Comparison of ENCODE assay signal across 26 cellular contexts in the genomic region with DNA sequence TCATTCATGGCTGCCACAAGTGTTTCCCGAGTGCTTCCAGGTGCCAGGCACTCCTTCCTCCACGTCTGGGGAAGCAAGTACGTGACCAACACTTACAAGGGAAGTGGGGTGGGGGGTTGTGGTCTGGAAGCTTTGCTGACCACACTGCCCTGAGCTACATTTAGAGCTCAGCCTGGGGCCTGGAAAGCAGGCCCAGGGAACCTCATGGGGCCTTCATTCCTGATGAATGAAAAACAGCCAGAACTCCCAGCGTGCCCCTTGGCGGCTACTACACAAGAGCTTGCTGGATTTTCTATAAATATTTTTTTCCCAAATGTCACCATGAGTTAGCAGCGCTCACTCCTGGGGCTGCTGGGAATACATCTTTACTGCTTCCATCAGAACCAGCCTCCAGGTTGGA.
A peak's percentile ranks its signal among the peaks of the same experiment; 100 is the strongest.
DNase-seq lines count a peak whose midpoint lies in the region; ATAC-seq, FAIRE-seq and TF ChIP-seq lines count a peak whose summit lies in the region.
"Had no signal": no experiment of that assay in that cellular context is flagged by ENCODE, and none has a peak within 500 bp of the region (broad histone marks: within the 10 kb centered on the region; RNA-seq: fewer than 3 reads in every experiment).

No MANE protein-coding gene starts in this region.

- no peaks in the 10 kb centered on the region for H4K20me1 ChIP-seq in astrocyte (ENCODE audit: insufficient read depth, low read length)

- intact Hi-C loops in Right ventricle myocardium inferior (cut with DNase I), result no loop called here
- intact Hi-C loops in cardiac septum (cut with DNase I), result no loop called here
- intact Hi-C loops in body of pancreas (cut with DNase I), result no loop called here

- H2AFZ ChIP-seq in astrocyte (ENCODE audit: low read depth, low read length), result no peak overlapping the region
- H2AFZ ChIP-seq: hepatocyte had no signal

- no peak for DNase-seq in Right ventricle myocardium inferior (ENCODE audit: missing footprints)
- no peak for DNase-seq in cardiac septum (ENCODE audit: low spot score)
- peak; percentile 90 for DNase-seq in astrocyte (ENCODE audit: low read depth)
- DNase-seq in fibroblast of the aortic adventitia (ENCODE audit: low read depth), result peak; percentile 63
- no peak for DNase-seq in activated gamma-delta T cell (lab: John Stamatoyannopoulos, UW)
- no peak for DNase-seq in body of pancreas
- no peak for DNase-seq in SHP77 treated with DMSO at 0.1 percent for 48 hours (lab: John Stamatoyannopoulos, UW)
- DNase-seq: activated naive CD4-positive, alpha-beta T cell treated with Interleukin-2 at 50 U/mL for 16 hours; DND-41; mammary epithelial cell; MV-4-11; NCI-H2029; nephron progenitor cell; SIG-M5; stimulated activated CD4-positive, alpha-beta T cell treated with anti-CD3 and anti-CD28 coated beads, Interleukin-12 subunit alpha, Interleukin-12 subunit beta, amount 100 ng/mL, for 4 hours had no signal

- H3K9me3 Mint-ChIP-seq in astrocyte (ENCODE audit: unreplicated experiment), result no peaks in the 10 kb centered on the region
- H3K9me3 Mint-ChIP-seq: T-helper 1 cell treated with Interleukin-12 subunit alpha and Interleukin-12 subunit beta and Interleukin-4 antibody, amounts not matched to agents 30 μg/mL and 1 μg/mL, for 36 hours had no signal

- H3K4me2 ChIP-seq in astrocyte (ENCODE audit: low read length), result peak overlapping the region; percentile 36
- H3K4me2 ChIP-seq: hepatocyte had no signal

- no peak for TF ChIP-seq CTCF in astrocyte (IDR thresholded peaks at IDR 0.05; ENCODE audit: insufficient read depth, low read depth, low read length)
- TF ChIP-seq CTCF in fibroblast of the aortic adventitia (IDR thresholded peaks at IDR 0.05; ENCODE audit: insufficient read depth, low read length), result no peak
- TF ChIP-seq CTCF in body of pancreas (IDR thresholded peaks at IDR 0.05), result no peak

- H3K27me3 ChIP-seq in astrocyte (ENCODE audit: insufficient read depth, low read length) (no peaks in the 10 kb centered on the region), body of pancreas (no peaks in the 10 kb centered on the region)
- H3K27me3 ChIP-seq: ascending aorta, hepatocyte had no signal

- H3K4me1 ChIP-seq in astrocyte (ENCODE audit: insufficient read depth, low read length) (peaks cover 18% of the 10 kb centered on the region), body of pancreas (no peaks in the 10 kb centered on the region)
- H3K4me1 ChIP-seq: ascending aorta, prostate gland had no signal

- H3K27ac Mint-ChIP-seq in astrocyte (ENCODE audit: unreplicated experiment), result peak overlapping the region; percentile 51
- H3K27ac Mint-ChIP-seq: nephron progenitor cell; T-helper 1 cell treated with Interleukin-12 subunit alpha and Interleukin-12 subunit beta and Interleukin-4 antibody, amounts not matched to agents 30 μg/mL and 1 μg/mL, for 36 hours had no signal

- TF ChIP-seq POLR2A in body of pancreas (IDR thresholded peaks at IDR 0.05), result no peak

- H3K27me3 Mint-ChIP-seq in astrocyte (ENCODE audit: low read depth, unreplicated experiment), result peaks cover 32% of the 10 kb centered on the region

- H3K9ac ChIP-seq in astrocyte (ENCODE audit: low read length), result no peak overlapping the region

- H3K4me3 Mint-ChIP-seq in astrocyte (ENCODE audit: unreplicated experiment), result no peak overlapping the region
- H3K4me3 Mint-ChIP-seq: nephron progenitor cell; T-helper 1 cell treated with Interleukin-12 subunit alpha and Interleukin-12 subunit beta and Interleukin-4 antibody, amounts not matched to agents 30 μg/mL and 1 μg/mL, for 36 hours had no signal

- H3K79me2 ChIP-seq in astrocyte (ENCODE audit: insufficient read depth, low read length), result no peaks in the 10 kb centered on the region
- H3K79me2 ChIP-seq: hepatocyte had no signal

- H3K36me3 Mint-ChIP-seq in astrocyte (ENCODE audit: low read depth, unreplicated experiment), result no peaks in the 10 kb centered on the region

- H3K36me3 ChIP-seq in astrocyte (ENCODE audit: insufficient read depth, low read length) (no peaks in the 10 kb centered on the region), body of pancreas (replicated peaks in 1 of 2; ENCODE audit: insufficient read depth in 1 of 2, low read depth in 2 of 2) (no peaks in the 10 kb centered on the region)
- H3K36me3 ChIP-seq: ascending aorta, prostate gland, thoracic aorta had no signal

- peaks cover 14% of the 10 kb centered on the region for H3K4me1 Mint-ChIP-seq in astrocyte (ENCODE audit: low read depth, unreplicated experiment)
- H3K4me1 Mint-ChIP-seq: nephron progenitor cell had no signal

- H3K27ac ChIP-seq in astrocyte (ENCODE audit: low read depth, low read length), result peak overlapping the region; percentile 21
- no peak overlapping the region for H3K27ac ChIP-seq in body of pancreas
- H3K27ac ChIP-seq: ascending aorta, hepatocyte, HL-60, prostate gland, thoracic aorta, VCaP had no signal

- no peak overlapping the region for H3K4me3 ChIP-seq in astrocyte (ENCODE audit: insufficient read depth, low read depth, low read length)
- no peak overlapping the region for H3K4me3 ChIP-seq in fibroblast of the aortic adventitia (ENCODE audit: low read depth, low read length)
- H3K4me3 ChIP-seq in body of pancreas, result no peak overlapping the region
- H3K4me3 ChIP-seq: ascending aorta, hepatocyte, prostate gland, thoracic aorta had no signal

- ATAC-seq in Right ventricle myocardium inferior (peak; percentile 15), SK-N-SH treated with all-trans-retinoic acid at 6 μM for 48 hours (no peak), body of pancreas (no peak)
- ATAC-seq: esophagus mucosa had no signal

- WGBS in body of pancreas, 2 donors, result 72 to 87% methylated on average over 5 to 6 of the region's 6 CpGs

- FAIRE-seq in astrocyte (lab: Jason Lieb, UNC), result no peak
- FAIRE-seq: H54, keratinocyte had no signal

- peaks cover 3% of the 10 kb centered on the region for H3K9me3 ChIP-seq in astrocyte (ENCODE audit: insufficient read depth, low read depth, low read length)
- no peaks in the 10 kb centered on the region for H3K9me3 ChIP-seq in body of pancreas
- H3K9me3 ChIP-seq: ascending aorta, prostate gland, thoracic aorta had no signal

TF ChIP-seq in SK-N-SH treated with all-trans-retinoic acid at 6 μM for 48 hours, 23 proteins besides CTCF, POLR2A, EP300 and RAD21:
- no peak for TF ChIP-seq SNAI2 (CRISPR knock-in tag; IDR thresholded peaks at IDR 0.05)
- no peak for TF ChIP-seq RARB (CRISPR knock-in tag; IDR thresholded peaks at IDR 0.05)
- no peak for TF ChIP-seq GLIS3 (CRISPR knock-in tag; IDR thresholded peaks at IDR 0.05)
- TF ChIP-seq ZC3H10 (CRISPR knock-in tag; IDR thresholded peaks at IDR 0.05), result no peak
TF ChIP-seq in SK-N-SH treated with all-trans-retinoic acid at 6 μM for 48 hours: peak in this region for 0.

Comparison
In these comparisons a context has a peak if more than half of its experiments do, and no peak if none do; other contexts are left out.
1. DNase-seq: peak in astrocyte (single experiment) and fibroblast of the aortic adventitia (single experiment); none in Right ventricle myocardium inferior (single experiment), cardiac septum (single experiment), activated gamma-delta T cell (single experiment), body of pancreas (0 of 4) and SHP77 treated with DMSO at 0.1 percent for 48 hours (single experiment).